Comparison of ENCODE assay signal across 8 cellular contexts in the genomic region with DNA sequence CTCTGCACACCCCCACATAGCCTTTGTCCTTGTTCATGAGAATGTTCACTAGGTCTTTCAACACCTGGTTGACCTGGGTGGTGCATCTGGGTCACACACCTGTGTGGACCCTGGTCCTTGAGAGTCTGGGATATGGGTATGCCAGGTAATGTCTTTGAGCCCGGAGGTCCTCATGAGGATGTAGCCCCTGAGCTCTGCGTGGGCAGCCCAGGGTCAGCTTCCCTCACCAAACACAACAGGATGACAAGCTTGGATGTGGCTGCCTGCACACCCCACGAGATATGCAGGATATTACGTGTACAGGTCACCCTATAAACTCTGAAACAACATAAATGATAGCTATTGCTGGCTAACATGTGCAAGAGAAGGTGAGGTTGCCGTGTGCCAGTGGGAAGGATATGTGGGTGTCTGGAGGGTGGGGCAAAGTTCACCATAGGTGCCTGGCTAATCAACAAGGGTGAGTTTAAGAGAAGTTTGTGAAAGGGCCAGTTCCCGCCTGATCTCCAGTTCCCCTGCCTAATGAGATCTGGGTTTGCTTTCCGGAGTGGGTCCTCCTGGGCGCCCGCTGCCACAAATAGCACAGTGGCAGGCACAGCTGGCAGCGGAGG. TPM values are rescaled to one million over a fixed set of nuclear protein-coding genes. Genes with fewer than 3 reads are reported as not detected.
DNase-seq lines count a peak whose midpoint lies in the region; ATAC-seq, FAIRE-seq and TF ChIP-seq lines count a peak whose summit lies in the region.

No MANE protein-coding gene starts in this region.

- peaks cover 18% of the 10 kb centered on the region for H3K4me1 ChIP-seq in CD8-positive, alpha-beta memory T cell (ENCODE audit: insufficient read depth, low read length)
- H3K4me1 ChIP-seq in PC-9 (replicated peaks; ENCODE audit: insufficient read depth) (peaks cover 20% of the 10 kb centered on the region), esophagus squamous epithelium (peaks cover 6 to 61% (median 26%) of the 10 kb centered on the region in 3 donors), pancreas (peaks cover 0 to 5% (median 3%) of the 10 kb centered on the region in 3 donors)

- no TSS peak for BruUV-seq in PC-9 (replicated peaks; lab: Mats Ljungman, UMichigan)

- H3F3A ChIP-seq in PC-9 (ENCODE audit: insufficient read depth, low read depth), result peaks cover 22% of the 10 kb centered on the region; the same call in 1 of the 2 replicates

- H3K9me3 Mint-ChIP-seq in CD8-positive, alpha-beta memory T cell, result no peaks in the 10 kb centered on the region

- H3K27me3 ChIP-seq in CD8-positive, alpha-beta memory T cell (ENCODE audit: insufficient read depth, low read length, poor library complexity, severe bottlenecking), result no peaks in the 10 kb centered on the region
- peaks cover 7% of the 10 kb centered on the region; the same call in 1 of the 2 replicates for H3K27me3 ChIP-seq in PC-9 (ENCODE audit: insufficient read depth, low read depth)
- no peaks in the 10 kb centered on the region for H3K27me3 ChIP-seq in esophagus squamous epithelium
- no peaks in the 10 kb centered on the region for H3K27me3 ChIP-seq in pancreas

- peak in 2 of 5 donors; percentile 26 to 40 for DNase-seq in CD8-positive, alpha-beta memory T cell
- no peak for DNase-seq in PC-9
- no peak for DNase-seq in esophagus squamous epithelium (lab: John Stamatoyannopoulos, UW)
- peak in 2 of 6 donors; percentile 22 to 28 for DNase-seq in pancreas
- no peak for DNase-seq in NCI-H446 (lab: John Stamatoyannopoulos, UW)

- H3K4me3 ChIP-seq in CD8-positive, alpha-beta memory T cell (ENCODE audit: low read length), result peak overlapping the region; percentile 56
- H3K4me3 ChIP-seq in PC-9 (peak overlapping the region; percentile 88; the same call in 1 of the 2 replicates), esophagus squamous epithelium (peak overlapping the region; percentile 73 to 94 (median 84)), pancreas (peak overlapping the region; percentile 52 to 91 (median 81))

- CTCF ChIA-PET in CD8-positive, alpha-beta memory T cell (lab: Charles Lee), result interaction anchor here (0.5 to 1.4 kb wide), 4 partner anchors 8 to 147 kb away, joined by 3 to 5 read pairs (median 4); a partner anchor contains a TSS
- CTCF ChIA-PET in PC-9 (lab: Charles Lee), result no interaction called here

- H3K27ac Mint-ChIP-seq in CD8-positive, alpha-beta memory T cell, result peak overlapping the region; percentile 69 to 93 (median 85)

- H3K4me2 ChIP-seq in PC-9, result peak overlapping the region; percentile 93

- H3K9me2 ChIP-seq in PC-9 (ENCODE audit: insufficient read depth), result no peaks in the 10 kb centered on the region

- peaks cover 16 to 22% (median 17%) of the 10 kb centered on the region in 3 donors for H3K4me1 Mint-ChIP-seq in CD8-positive, alpha-beta memory T cell

- intact Hi-C loops in PC-9 (cut with micrococcal nuclease; ENCODE audit: unreplicated experiment), result no loop called here
- intact Hi-C loops in esophagus squamous epithelium (cut with DNase I), result no loop called here
- intact Hi-C loops in pancreas (cut with DNase I), result loop anchor here in 1 of 3 donors (10.0 kb wide), 1 partner anchor 96 kb away; no protein-coding TSS in a partner anchor

- H4K20me1 ChIP-seq in PC-9 (ENCODE audit: insufficient read depth), result peaks cover 5% of the 10 kb centered on the region; the same call in 1 of the 2 replicates

- H3K36me3 Mint-ChIP-seq in CD8-positive, alpha-beta memory T cell, result peaks cover 0 to 14% (median 2%) of the 10 kb centered on the region in 3 donors

- POLR2A ChIA-PET in CD8-positive, alpha-beta memory T cell (lab: Charles Lee), result interaction anchor here (0.6 to 1.8 kb wide), 3 partner anchors 113 to 976 kb away, joined by 3 to 4 read pairs (median 4); no protein-coding TSS in a partner anchor
- POLR2A ChIA-PET in PC-9 (lab: Charles Lee; ENCODE audit: unreplicated experiment), result interaction anchor here (0.9 kb wide), 1 partner anchor 101 kb away, joined by 3 read pairs; a partner anchor contains a TSS

- H3K79me2 ChIP-seq in PC-9 (ENCODE audit: low read depth), result 0 out of 2 replicates have a peak, but pooled peaks cover 5% of the 10 kb centered on the region

- peaks cover 0 to 2% of the 10 kb centered on the region in 2 donors for H3K27me3 Mint-ChIP-seq in CD8-positive, alpha-beta memory T cell

- peak overlapping the region; percentile 74 to 90 (median 87) for H3K4me3 Mint-ChIP-seq in CD8-positive, alpha-beta memory T cell

- no peak for TF ChIP-seq POLR2A in esophagus squamous epithelium (IDR thresholded peaks at IDR 0.05)

- peak overlapping the region; percentile 67 for H3K27ac ChIP-seq in CD8-positive, alpha-beta memory T cell (ENCODE audit: low read depth, low read length)
- no peak overlapping the region for H3K27ac ChIP-seq in PC-9
- peak overlapping the region; percentile 86 to 96 (median 91) for H3K27ac ChIP-seq in esophagus squamous epithelium
- peak overlapping the region; percentile 71 to 97 (median 92) for H3K27ac ChIP-seq in pancreas

- no peak for ATAC-seq in pancreas
- ATAC-seq in GM19455 (IDR thresholded peaks at IDR 0.05; ENCODE audit: unreplicated experiment), result no peak
- no peak for ATAC-seq in GM18502 (IDR thresholded peaks at IDR 0.05; ENCODE audit: poor library complexity, unreplicated experiment)
- no peak for ATAC-seq in HG03280 (IDR thresholded peaks at IDR 0.05; ENCODE audit: unreplicated experiment)

- H3K9me3 ChIP-seq in CD8-positive, alpha-beta memory T cell (ENCODE audit: low read length), result no peaks in the 10 kb centered on the region
- H3K9me3 ChIP-seq in PC-9 (ENCODE audit: insufficient read depth, low read depth) (no peaks in the 10 kb centered on the region), esophagus squamous epithelium (no peaks in the 10 kb centered on the region), pancreas (no peaks in the 10 kb centered on the region)

- H2AFZ ChIP-seq in PC-9, result peak overlapping the region; percentile 98

- 22 to 36% methylated on average over 3 to 10 of the region's 10 CpGs for WGBS in esophagus squamous epithelium, 2 donors
- WGBS in pancreas, 2 donors, result 22 to 28% methylated on average over 10 of the region's 10 CpGs

- no peaks in the 10 kb centered on the region for H3K36me3 ChIP-seq in CD8-positive, alpha-beta memory T cell (ENCODE audit: insufficient read depth, low read length)
- H3K36me3 ChIP-seq in PC-9 (ENCODE audit: low read depth) (no peaks in the 10 kb centered on the region), esophagus squamous epithelium (peaks cover 0 to 18% (median 0%) of the 10 kb centered on the region in 3 donors), pancreas (no peaks in the 10 kb centered on the region)

- TF ChIP-seq CTCF in PC-9 (conservative IDR thresholded peaks at IDR 0.05) (no peak), esophagus squamous epithelium (IDR thresholded peaks at IDR 0.05) (no peak), pancreas (IDR thresholded peaks at IDR 0.05) (no peak)

- no peak for FAIRE-seq in pancreas (lab: Jason Lieb, UNC)

RNA-seq across cellular contexts. Expression of a gene that starts 1.3 kb away (rescaled TPM):
- total RNA-seq in CD8-positive, alpha-beta memory T cell, result 10 to 100 TPM; 11.2 to 12.9 TPM
- 10.1 TPM for polyA plus RNA-seq in CD8-positive, alpha-beta memory T cell
- total RNA-seq in PC-9 (2021) (43.9 and 48.7 TPM in 2 replicates), esophagus squamous epithelium (10 to 100 TPM in 2 of 4 donors, 1 to 10 TPM in 2; 7.7 to 18.5 (median 10.1) TPM), pancreas (10 to 100 TPM; 13.8 to 24.5 (median 16.2) TPM)
- polyA plus RNA-seq in pancreas, result 1 to 10 TPM; 4.1 to 6.1 TPM
